In genomic region chr2:216808805-216809425, GRCh38 we compare ENCODE assay signal across 1 cellular context.
TF ChIP-seq lines count a peak whose summit lies in the region.

No MANE protein-coding gene starts in this region.

TF ChIP-seq in HepG2, 621 proteins besides CTCF, POLR2A, EP300 and RAD21:
- TF ChIP-seq KLF6 (CRISPR knock-in tag; IDR thresholded peaks at IDR 0.05) = no peak
- 0 out of 2 replicates have a peak, but pooled peaks have one; percentile 16 for TF ChIP-seq PLRG1 (conservative IDR thresholded peaks at IDR 0.05)
- TF ChIP-seq FOXP1 (IDR thresholded peaks at IDR 0.05) = peak; percentile 3; the same call in 1 of the 2 replicates
- no peak for TF ChIP-seq FOXP1 (CRISPR knock-in tag; IDR thresholded peaks at IDR 0.05)
- 0 out of 2 replicates have a peak, but pooled peaks have one; percentile 13 for TF ChIP-seq ZBTB40 (IDR thresholded peaks at IDR 0.05)
- TF ChIP-seq ZBTB40 (CRISPR knock-in tag; IDR thresholded peaks at IDR 0.05) = no peak
- TF ChIP-seq ZBTB49 (CRISPR knock-in tag; IDR thresholded peaks at IDR 0.05; ENCODE audit: borderline replicate concordance) = no peak
- peak; percentile 57; the same call in 1 of the 2 replicates for TF ChIP-seq CREB1 (IDR thresholded peaks at IDR 0.05)
- TF ChIP-seq CREB1 (CRISPR knock-in tag; IDR thresholded peaks at IDR 0.05) = no peak
- TF ChIP-seq TRIM22 (IDR thresholded peaks at IDR 0.05) = 0 out of 2 replicates have a peak, but pooled peaks have one; percentile 39
- TF ChIP-seq ZFP36L1 (CRISPR knock-in tag; IDR thresholded peaks at IDR 0.05) = no peak
- 0 out of 2 replicates have a peak, but pooled peaks have one; percentile 69 for TF ChIP-seq SOX6 (IDR thresholded peaks at IDR 0.05)
- TF ChIP-seq SOX6 (CRISPR knock-in tag; IDR thresholded peaks at IDR 0.05) = no peak
- peak; percentile 38; the same call in 1 of the 2 replicates for TF ChIP-seq MNT (IDR thresholded peaks at IDR 0.05)
- TF ChIP-seq ZHX2 (IDR thresholded peaks at IDR 0.05; ENCODE audit: low read depth) = no peak
- no peak for TF ChIP-seq ZHX2 (CRISPR knock-in tag; IDR thresholded peaks at IDR 0.05; ENCODE audit: borderline replicate concordance)
